ENCODE assay signal across 14 cellular contexts in genomic region chr10:27529010-27529783, GRCh38. TPM values are rescaled to one million over a fixed set of nuclear protein-coding genes. Genes with fewer than 3 reads are reported as not detected.
A peak's percentile ranks its signal among the peaks of the same experiment; 100 is the strongest.
DNase-seq lines count a peak whose midpoint lies in the region; ATAC-seq and TF ChIP-seq lines count a peak whose summit lies in the region.
"Had no signal": no experiment of that assay in that cellular context is flagged by ENCODE, and none has a peak within 500 bp of the region (broad histone marks: within the 10 kb centered on the region; RNA-seq: fewer than 3 reads in every experiment).

No MANE protein-coding gene starts in this region.

- H3F3A ChIP-seq in GM23338 (replicated peaks; ENCODE audit: low read depth), result no peaks in the 10 kb centered on the region

- H3K4me3 ChIP-seq in A673 (ENCODE audit: low read depth, low read length, poor library complexity, severe bottlenecking), result no peak overlapping the region
- H3K4me3 ChIP-seq in GM23338, result no peak overlapping the region
- no peak overlapping the region for H3K4me3 ChIP-seq in left lung
- H3K4me3 ChIP-seq: GM12878 had no signal

- H3K4me1 ChIP-seq in A673 (ENCODE audit: insufficient read depth, low read length, poor library complexity, severe bottlenecking), result peaks cover 78% of the 10 kb centered on the region
- H3K4me1 ChIP-seq in GM23338 (ENCODE audit: insufficient read depth), result peaks cover 11% of the 10 kb centered on the region; the same call in 1 of the 2 replicates
- H3K4me1 ChIP-seq in left lung, result peaks cover 16 to 23% of the 10 kb centered on the region in 2 donors

- intact Hi-C loops in A673 (cut with micrococcal nuclease; ENCODE audit: unreplicated experiment), result no loop called here
- intact Hi-C loops in activated T-helper 2 cell treated with anti-CD3 and anti-CD28 coated beads, Interferon-gamma antibody, Interleukin-2, Interleukin-4, amounts not matched to agents 10 μg/mL and 5 μg/mL and 100 μg/mL, durations not matched to agents 14 hours and 24 hours and 36 hours (cut with micrococcal nuclease), result loop anchor here (2.0 kb wide), 1 partner anchor 24 kb away; the partner anchor contains the start of gene RAB18
- intact Hi-C loops in left lung (cut with DNase I), result no loop called here

- no peak for TF ChIP-seq CTCF in A673 (conservative IDR thresholded peaks at IDR 0.05; ENCODE audit: low read depth, low read length)
- TF ChIP-seq CTCF in GM23338 (conservative IDR thresholded peaks at IDR 0.05; ENCODE audit: low read depth in 2 of 2), result no peak
- no peak for TF ChIP-seq CTCF in left lung (IDR thresholded peaks at IDR 0.05)

- no peak overlapping the region for H2AFZ ChIP-seq in GM23338

- CTCF ChIA-PET in A673 (lab: Charles Lee), result no interaction called here

- H3K36me3 Mint-ChIP-seq in GM23338 (ENCODE audit: low read depth), result no peaks in the 10 kb centered on the region; the same call in 1 of the 3 replicates
- peaks cover 31% of the 10 kb centered on the region for H3K36me3 Mint-ChIP-seq in activated T-helper 2 cell treated with anti-CD3 and anti-CD28 coated beads, Interferon-gamma antibody, Interleukin-2, Interleukin-4, amounts not matched to agents 10 μg/mL and 5 μg/mL and 100 μg/mL, durations not matched to agents 14 hours and 24 hours and 36 hours (ENCODE audit: low read depth)

- peaks cover 39% of the 10 kb centered on the region; the same call in 1 of the 2 replicates for H3K79me2 ChIP-seq in GM23338 (replicated peaks; ENCODE audit: insufficient read depth)

- H3K9me3 Mint-ChIP-seq in GM23338, result no peaks in the 10 kb centered on the region
- no peaks in the 10 kb centered on the region for H3K9me3 Mint-ChIP-seq in activated T-helper 2 cell treated with anti-CD3 and anti-CD28 coated beads, Interferon-gamma antibody, Interleukin-2, Interleukin-4, amounts not matched to agents 10 μg/mL and 5 μg/mL and 100 μg/mL, durations not matched to agents 14 hours and 24 hours and 36 hours

- H3K4me1 Mint-ChIP-seq in GM23338, result peaks cover 27% of the 10 kb centered on the region
- peaks cover 50% of the 10 kb centered on the region for H3K4me1 Mint-ChIP-seq in activated T-helper 2 cell treated with anti-CD3 and anti-CD28 coated beads, Interferon-gamma antibody, Interleukin-2, Interleukin-4, amounts not matched to agents 10 μg/mL and 5 μg/mL and 100 μg/mL, durations not matched to agents 14 hours and 24 hours and 36 hours (ENCODE audit: low read depth)

- no peaks in the 10 kb centered on the region for H4K20me1 ChIP-seq in GM23338 (replicated peaks; ENCODE audit: insufficient read depth)

- peak overlapping the region; percentile 96 for H3K27ac Mint-ChIP-seq in GM23338
- H3K27ac Mint-ChIP-seq in activated T-helper 2 cell treated with anti-CD3 and anti-CD28 coated beads, Interferon-gamma antibody, Interleukin-2, Interleukin-4, amounts not matched to agents 10 μg/mL and 5 μg/mL and 100 μg/mL, durations not matched to agents 14 hours and 24 hours and 36 hours, result peak overlapping the region; percentile 51

- ATAC-seq in GM23338 (no peak), left lung (no peak)
- ATAC-seq: GM12878 had no signal

- H3K27me3 Mint-ChIP-seq in GM23338 (ENCODE audit: insufficient read depth, low read depth, poor library complexity), result no peaks in the 10 kb centered on the region
- H3K27me3 Mint-ChIP-seq in activated T-helper 2 cell treated with anti-CD3 and anti-CD28 coated beads, Interferon-gamma antibody, Interleukin-2, Interleukin-4, amounts not matched to agents 10 μg/mL and 5 μg/mL and 100 μg/mL, durations not matched to agents 14 hours and 24 hours and 36 hours (ENCODE audit: low read depth), result no peaks in the 10 kb centered on the region

- H3K36me3 ChIP-seq in A673 (ENCODE audit: insufficient read depth, low read length, poor library complexity, severe bottlenecking) (peaks cover 5% of the 10 kb centered on the region), GM23338 (ENCODE audit: insufficient read depth) (no peaks in the 10 kb centered on the region), left lung (peaks cover 0 to 6% of the 10 kb centered on the region in 2 donors)

- DNase-seq in A673 (ENCODE audit: low spot score) (peak; percentile 18), GM23338 (ENCODE audit: low spot score) (no peak), iris pigment epithelial cell (ENCODE audit: low read depth) (peak; percentile 66), left lung (no peak), DMS79 treated with DMSO at 0.1 percent for 48 hours (lab: John Stamatoyannopoulos, UW) (no peak), substantia nigra (lab: John Stamatoyannopoulos, UW) (no peak)
- DNase-seq in activated T-helper 2 cell treated with anti-CD3 and anti-CD28 coated beads, Interferon-gamma antibody, Interleukin-2, Interleukin-4, amounts not matched to agents 10 μg/mL and 5 μg/mL and 100 μg/mL, durations not matched to agents 14 hours and 24 hours and 36 hours (ENCODE audit: low spot score), result no peak
- DNase-seq in activated CD8-positive, alpha-beta memory T cell treated with anti-CD3 and anti-CD28 coated beads, Interleukin-2, amount 50 U/mL, for 48 hours, result no peak
- DNase-seq: NCI-H1105; NCI-H510A; SK-N-SH; stimulated activated CD4-positive, alpha-beta T cell treated with anti-CD3 and anti-CD28 coated beads, Interleukin-12 subunit alpha, Interleukin-12 subunit beta, amount 100 ng/mL, for 4 hours; stimulated activated CD8-positive, alpha-beta memory T cell treated with anti-CD3 and anti-CD28 coated beads, Interleukin-4, amount 100 ng/mL, for 48 hours had no signal

- H3K27me3 ChIP-seq in A673 (replicated peaks; ENCODE audit: insufficient read depth, low read depth, low read length, poor library complexity) (no peaks in the 10 kb centered on the region), GM23338 (ENCODE audit: insufficient read depth) (no peaks in the 10 kb centered on the region), left lung (no peaks in the 10 kb centered on the region)

- BruUV-seq in A673 (replicated peaks; lab: Mats Ljungman, UMichigan), result no TSS peak

- H3K9me3 ChIP-seq in A673 (ENCODE audit: low read depth, low read length, poor library complexity, severe bottlenecking), result no peaks in the 10 kb centered on the region
- no peaks in the 10 kb centered on the region for H3K9me3 ChIP-seq in left lung
- H3K9me3 ChIP-seq: SK-N-SH had no signal

- H3K4me2 ChIP-seq in GM23338, result no peak overlapping the region
- H3K4me2 ChIP-seq: SK-N-SH had no signal

- H3K27ac ChIP-seq in A673 (ENCODE audit: low read depth, low read length, poor library complexity, severe bottlenecking) (peak overlapping the region; percentile 88), GM23338 (ENCODE audit: low read depth) (no peak overlapping the region), left lung (no peak overlapping the region), substantia nigra (ENCODE audit: low read depth, low read length, poor library complexity, severe bottlenecking) (no peak overlapping the region)

- POLR2A ChIA-PET in A673 (lab: Charles Lee; ENCODE audit: low non-redundant PET), result no interaction called here

- H3K9me2 ChIP-seq in GM23338 (ENCODE audit: insufficient read depth), result no peaks in the 10 kb centered on the region
- H3K9me2 ChIP-seq: SK-N-SH had no signal

- H3K4me3 Mint-ChIP-seq in GM23338, result no peak overlapping the region
- H3K4me3 Mint-ChIP-seq in activated T-helper 2 cell treated with anti-CD3 and anti-CD28 coated beads, Interferon-gamma antibody, Interleukin-2, Interleukin-4, amounts not matched to agents 10 μg/mL and 5 μg/mL and 100 μg/mL, durations not matched to agents 14 hours and 24 hours and 36 hours (ENCODE audit: low read depth), result peak overlapping the region; percentile 11

TF ChIP-seq in GM23338, 12 proteins besides CTCF, POLR2A, EP300 and RAD21 (continues in another document):
- TF ChIP-seq ZNF331 (CRISPR knock-in tag; IDR thresholded peaks at IDR 0.05; ENCODE audit: low read depth), result no peak

RNA-seq across cellular contexts. Expression of gene RAB18, which starts 25.1 kb away (rescaled TPM):
- total RNA-seq in A673 (2021) (95.5 and 110 TPM in 2 replicates), left lung (100 to 1,000 TPM; 101 to 115 TPM)
- total RNA-seq in GM23338 (2014; rRNA removed; shearing (Covaris generic)), result 27.8 and 35.5 TPM in 2 replicates
- 51.0 and 77.2 TPM in 2 replicates for polyA plus RNA-seq in GM23338 (2016; fragmentation: Nextera tagmentation; extraction: Ambion mirVana)
- total RNA-seq in activated T-helper 2 cell treated with anti-CD3 and anti-CD28 coated beads, Interferon-gamma antibody, Interleukin-2, Interleukin-4, amounts not matched to agents 10 μg/mL and 5 μg/mL and 100 μg/mL, durations not matched to agents 14 hours and 24 hours and 36 hours, result 55.9 and 56.4 TPM in 2 replicates

Comparison
In these comparisons a context has a peak if more than half of its experiments do, and no peak if none do; other contexts are left out.
1. DNase-seq: peak in A673 (single experiment) and iris pigment epithelial cell (single experiment); none in GM23338 (single experiment), activated T-helper 2 cell treated with anti-CD3 and anti-CD28 coated beads, Interferon-gamma antibody, Interleukin-2, Interleukin-4, amounts not matched to agents 10 μg/mL and 5 μg/mL and 100 μg/mL, durations not matched to agents 14 hours and 24 hours and 36 hours (single experiment), left lung (0 of 2), DMS79 treated with DMSO at 0.1 percent for 48 hours (single experiment), substantia nigra (0 of 49) and activated CD8-positive, alpha-beta memory T cell treated with anti-CD3 and anti-CD28 coated beads, Interleukin-2, amount 50 U/mL, for 48 hours (single experiment).